In the genomic region with DNA sequence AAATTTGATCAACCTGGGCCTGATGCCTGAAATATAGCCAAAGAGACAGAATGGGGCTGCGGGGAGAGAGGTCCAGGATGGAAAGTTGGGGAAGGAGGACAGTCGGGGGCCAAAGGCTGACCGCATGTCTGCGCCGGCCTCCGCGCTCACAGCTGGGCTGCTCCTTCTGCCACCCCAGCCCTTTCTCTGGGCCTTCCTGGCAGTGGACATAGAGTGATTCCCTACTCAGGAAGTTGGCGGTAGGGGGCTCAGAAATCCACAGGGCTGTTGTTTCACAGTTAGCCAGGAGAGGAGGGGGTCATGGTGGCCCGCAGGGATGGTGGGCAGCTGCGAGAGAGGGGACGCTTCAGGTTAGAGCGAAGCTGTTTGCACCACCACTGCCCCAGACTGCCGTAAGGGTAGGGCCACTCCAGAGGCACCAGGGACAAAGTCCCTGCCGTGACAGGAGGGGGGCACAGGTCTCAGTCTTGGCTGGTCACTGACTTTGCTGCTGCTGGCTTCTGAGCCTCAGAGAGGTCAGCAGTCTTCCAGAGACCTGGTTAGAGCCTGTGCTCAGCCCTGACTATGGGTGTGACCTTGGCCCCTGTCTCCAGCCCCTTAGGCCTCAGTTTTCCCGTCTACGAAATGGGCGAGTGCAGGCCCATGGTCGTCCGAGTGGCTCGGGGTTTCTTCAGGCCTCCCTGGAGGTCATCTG, we compare ENCODE assay signal across 1 cellular context.
TF ChIP-seq lines count a peak whose summit lies in the region.

No MANE protein-coding gene starts in this region.

TF ChIP-seq in HepG2, 621 proteins besides CTCF, POLR2A, EP300 and RAD21 (continued from another document and continues in another):
- TF ChIP-seq, protein P1, sequence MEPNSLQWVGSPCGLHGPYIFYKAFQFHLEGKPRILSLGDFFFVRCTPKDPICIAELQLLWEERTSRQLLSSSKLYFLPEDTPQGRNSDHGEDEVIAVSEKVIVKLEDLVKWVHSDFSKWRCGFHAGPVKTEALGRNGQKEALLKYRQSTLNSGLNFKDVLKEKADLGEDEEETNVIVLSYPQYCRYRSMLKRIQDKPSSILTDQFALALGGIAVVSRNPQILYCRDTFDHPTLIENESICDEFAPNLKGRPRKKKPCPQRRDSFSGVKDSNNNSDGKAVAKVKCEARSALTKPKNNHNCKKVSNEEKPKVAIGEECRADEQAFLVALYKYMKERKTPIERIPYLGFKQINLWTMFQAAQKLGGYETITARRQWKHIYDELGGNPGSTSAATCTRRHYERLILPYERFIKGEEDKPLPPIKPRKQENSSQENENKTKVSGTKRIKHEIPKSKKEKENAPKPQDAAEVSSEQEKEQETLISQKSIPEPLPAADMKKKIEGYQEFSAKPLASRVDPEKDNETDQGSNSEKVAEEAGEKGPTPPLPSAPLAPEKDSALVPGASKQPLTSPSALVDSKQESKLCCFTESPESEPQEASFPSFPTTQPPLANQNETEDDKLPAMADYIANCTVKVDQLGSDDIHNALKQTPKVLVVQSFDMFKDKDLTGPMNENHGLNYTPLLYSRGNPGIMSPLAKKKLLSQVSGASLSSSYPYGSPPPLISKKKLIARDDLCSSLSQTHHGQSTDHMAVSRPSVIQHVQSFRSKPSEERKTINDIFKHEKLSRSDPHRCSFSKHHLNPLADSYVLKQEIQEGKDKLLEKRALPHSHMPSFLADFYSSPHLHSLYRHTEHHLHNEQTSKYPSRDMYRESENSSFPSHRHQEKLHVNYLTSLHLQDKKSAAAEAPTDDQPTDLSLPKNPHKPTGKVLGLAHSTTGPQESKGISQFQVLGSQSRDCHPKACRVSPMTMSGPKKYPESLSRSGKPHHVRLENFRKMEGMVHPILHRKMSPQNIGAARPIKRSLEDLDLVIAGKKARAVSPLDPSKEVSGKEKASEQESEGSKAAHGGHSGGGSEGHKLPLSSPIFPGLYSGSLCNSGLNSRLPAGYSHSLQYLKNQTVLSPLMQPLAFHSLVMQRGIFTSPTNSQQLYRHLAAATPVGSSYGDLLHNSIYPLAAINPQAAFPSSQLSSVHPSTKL (CRISPR knock-in tag; IDR thresholded peaks at IDR 0.05), result no peak
- TF ChIP-seq MAF1 (CRISPR knock-in tag; IDR thresholded peaks at IDR 0.05; ENCODE audit: borderline replicate concordance) (no peak), AKAP8 (CRISPR knock-in tag; IDR thresholded peaks at IDR 0.05) (no peak), MAZ (IDR thresholded peaks at IDR 0.05; ENCODE audit: borderline replicate concordance, low read depth, low read length) (no peak), MAZ (CRISPR knock-in tag; IDR thresholded peaks at IDR 0.05; ENCODE audit: low read depth) (no peak), SCMH1 (CRISPR knock-in tag; IDR thresholded peaks at IDR 0.05; ENCODE audit: borderline replicate concordance) (no peak), RBFOX2 (IDR thresholded peaks at IDR 0.05; ENCODE audit: low read depth, low read length) (no peak), ZFX (CRISPR knock-in tag; IDR thresholded peaks at IDR 0.05; ENCODE audit: low read depth) (peak; percentile 34; the same call in 1 of the 2 replicates), ZNF776 (CRISPR knock-in tag; IDR thresholded peaks at IDR 0.05) (no peak), ZNF75D (CRISPR knock-in tag; IDR thresholded peaks at IDR 0.05; ENCODE audit: borderline replicate concordance) (no peak), ZSCAN25 (CRISPR knock-in tag; IDR thresholded peaks at IDR 0.05) (no peak), LCORL (IDR thresholded peaks at IDR 0.05) (no peak), LCORL (CRISPR knock-in tag; IDR thresholded peaks at IDR 0.05) (0 out of 2 replicates have a peak, but pooled peaks have one; percentile 12), HOXA9 (CRISPR knock-in tag; IDR thresholded peaks at IDR 0.05; ENCODE audit: borderline replicate concordance) (no peak), TCF12 (IDR thresholded peaks at IDR 0.05) (no peak), TCF12 (CRISPR knock-in tag; IDR thresholded peaks at IDR 0.05) (0 out of 2 replicates have a peak, but pooled peaks have one; percentile 39), KAT2B (IDR thresholded peaks at IDR 0.05; ENCODE audit: borderline replicate concordance, low read depth, low read length) (no peak), SATB2 (CRISPR knock-in tag; IDR thresholded peaks at IDR 0.05) (no peak), MED1 (CRISPR knock-in tag; IDR thresholded peaks at IDR 0.05) (peak; percentile 26; the same call in 1 of the 2 replicates), ZNF292 (CRISPR knock-in tag; IDR thresholded peaks at IDR 0.05; ENCODE audit: borderline replicate concordance, low read depth) (peak; percentile 15; the same call in 1 of the 2 replicates), ZBTB20 (CRISPR knock-in tag; IDR thresholded peaks at IDR 0.05; ENCODE audit: borderline replicate concordance, low read depth) (no peak), NFE2L2 (IDR thresholded peaks at IDR 0.05; ENCODE audit: low read length) (no peak), GTF3A (CRISPR knock-in tag; conservative IDR thresholded peaks at IDR 0.05) (no peak), MATR3 (CRISPR knock-in tag; IDR thresholded peaks at IDR 0.05) (no peak), ZNF891 (CRISPR knock-in tag; IDR thresholded peaks at IDR 0.05) (no peak), ZNF614 (CRISPR knock-in tag; IDR thresholded peaks at IDR 0.05; ENCODE audit: borderline replicate concordance) (no peak), ZNF788 (CRISPR knock-in tag; IDR thresholded peaks at IDR 0.05; ENCODE audit: borderline replicate concordance) (0 out of 2 replicates have a peak, but pooled peaks have one; percentile 32), ZNF556 (CRISPR knock-in tag; IDR thresholded peaks at IDR 0.05; ENCODE audit: borderline replicate concordance) (no peak), SSRP1 (CRISPR knock-in tag; IDR thresholded peaks at IDR 0.05) (no peak)
- TF ChIP-seq, protein P2, sequence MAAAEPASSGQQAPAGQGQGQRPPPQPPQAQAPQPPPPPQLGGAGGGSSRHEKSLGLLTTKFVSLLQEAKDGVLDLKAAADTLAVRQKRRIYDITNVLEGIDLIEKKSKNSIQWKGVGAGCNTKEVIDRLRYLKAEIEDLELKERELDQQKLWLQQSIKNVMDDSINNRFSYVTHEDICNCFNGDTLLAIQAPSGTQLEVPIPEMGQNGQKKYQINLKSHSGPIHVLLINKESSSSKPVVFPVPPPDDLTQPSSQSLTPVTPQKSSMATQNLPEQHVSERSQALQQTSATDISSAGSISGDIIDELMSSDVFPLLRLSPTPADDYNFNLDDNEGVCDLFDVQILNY (CRISPR knock-in tag; conservative IDR thresholded peaks at IDR 0.05), result no peak
- TF ChIP-seq, protein P3, sequence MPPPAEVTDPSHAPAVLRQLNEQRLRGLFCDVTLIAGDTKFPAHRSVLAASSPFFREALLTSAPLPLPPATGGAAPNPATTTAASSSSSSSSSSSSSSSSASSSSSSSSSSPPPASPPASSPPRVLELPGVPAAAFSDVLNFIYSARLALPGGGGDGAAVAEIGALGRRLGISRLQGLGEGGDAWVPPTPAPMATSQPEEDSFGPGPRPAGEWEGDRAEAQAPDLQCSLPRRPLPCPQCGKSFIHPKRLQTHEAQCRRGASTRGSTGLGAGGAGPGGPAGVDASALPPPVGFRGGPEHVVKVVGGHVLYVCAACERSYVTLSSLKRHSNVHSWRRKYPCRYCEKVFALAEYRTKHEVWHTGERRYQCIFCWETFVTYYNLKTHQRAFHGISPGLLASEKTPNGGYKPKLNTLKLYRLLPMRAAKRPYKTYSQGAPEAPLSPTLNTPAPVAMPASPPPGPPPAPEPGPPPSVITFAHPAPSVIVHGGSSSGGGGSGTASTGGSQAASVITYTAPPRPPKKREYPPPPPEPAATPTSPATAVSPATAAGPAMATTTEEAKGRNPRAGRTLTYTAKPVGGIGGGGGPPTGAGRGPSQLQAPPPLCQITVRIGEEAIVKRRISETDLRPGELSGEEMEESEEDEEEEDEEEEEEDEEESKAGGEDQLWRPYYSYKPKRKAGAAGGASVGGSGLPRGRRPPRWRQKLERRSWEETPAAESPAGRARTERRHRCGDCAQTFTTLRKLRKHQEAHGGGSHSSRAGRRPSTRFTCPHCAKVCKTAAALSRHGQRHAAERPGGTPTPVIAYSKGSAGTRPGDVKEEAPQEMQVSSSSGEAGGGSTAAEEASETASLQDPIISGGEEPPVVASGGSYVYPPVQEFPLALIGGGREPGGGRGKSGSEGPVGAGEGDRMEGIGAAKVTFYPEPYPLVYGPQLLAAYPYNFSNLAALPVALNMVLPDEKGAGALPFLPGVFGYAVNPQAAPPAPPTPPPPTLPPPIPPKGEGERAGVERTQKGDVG (CRISPR knock-in tag; IDR thresholded peaks at IDR 0.05; ENCODE audit: borderline replicate concordance), result 0 out of 2 replicates have a peak, but pooled peaks have one; percentile 24
- TF ChIP-seq, protein P4, sequence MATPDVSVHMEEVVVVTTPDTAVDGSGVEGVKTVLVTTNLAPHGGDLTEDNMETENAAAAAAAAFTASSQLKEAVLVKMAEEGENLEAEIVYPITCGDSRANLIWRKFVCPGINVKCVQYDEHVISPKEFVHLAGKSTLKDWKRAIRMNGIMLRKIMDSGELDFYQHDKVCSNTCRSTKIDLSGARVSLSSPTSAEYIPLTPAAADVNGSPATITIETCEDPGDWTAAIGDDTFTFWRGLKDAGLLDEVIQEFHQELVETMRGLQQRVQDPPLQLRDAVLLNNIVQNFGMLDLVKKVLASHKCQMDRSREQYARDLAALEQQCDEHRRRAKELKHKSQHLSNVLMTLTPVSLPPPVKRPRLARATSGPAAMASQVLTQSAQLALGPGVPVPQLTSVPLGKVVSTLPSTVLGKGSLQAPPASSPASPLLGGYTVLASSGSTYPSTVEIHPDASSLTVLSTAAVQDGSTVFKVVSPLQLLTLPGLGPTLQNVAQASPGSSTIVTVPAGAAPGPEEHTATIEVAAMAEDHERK (CRISPR knock-in tag; IDR thresholded peaks at IDR 0.05; ENCODE audit: low read depth), result no peak
- TF ChIP-seq, protein P5, sequence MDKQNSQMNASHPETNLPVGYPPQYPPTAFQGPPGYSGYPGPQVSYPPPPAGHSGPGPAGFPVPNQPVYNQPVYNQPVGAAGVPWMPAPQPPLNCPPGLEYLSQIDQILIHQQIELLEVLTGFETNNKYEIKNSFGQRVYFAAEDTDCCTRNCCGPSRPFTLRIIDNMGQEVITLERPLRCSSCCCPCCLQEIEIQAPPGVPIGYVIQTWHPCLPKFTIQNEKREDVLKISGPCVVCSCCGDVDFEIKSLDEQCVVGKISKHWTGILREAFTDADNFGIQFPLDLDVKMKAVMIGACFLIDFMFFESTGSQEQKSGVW (CRISPR knock-in tag; IDR thresholded peaks at IDR 0.05; ENCODE audit: borderline replicate concordance), result no peak
- TF ChIP-seq, protein P6, sequence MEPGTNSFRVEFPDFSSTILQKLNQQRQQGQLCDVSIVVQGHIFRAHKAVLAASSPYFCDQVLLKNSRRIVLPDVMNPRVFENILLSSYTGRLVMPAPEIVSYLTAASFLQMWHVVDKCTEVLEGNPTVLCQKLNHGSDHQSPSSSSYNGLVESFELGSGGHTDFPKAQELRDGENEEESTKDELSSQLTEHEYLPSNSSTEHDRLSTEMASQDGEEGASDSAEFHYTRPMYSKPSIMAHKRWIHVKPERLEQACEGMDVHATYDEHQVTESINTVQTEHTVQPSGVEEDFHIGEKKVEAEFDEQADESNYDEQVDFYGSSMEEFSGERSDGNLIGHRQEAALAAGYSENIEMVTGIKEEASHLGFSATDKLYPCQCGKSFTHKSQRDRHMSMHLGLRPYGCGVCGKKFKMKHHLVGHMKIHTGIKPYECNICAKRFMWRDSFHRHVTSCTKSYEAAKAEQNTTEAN (CRISPR knock-in tag; conservative IDR thresholded peaks at IDR 0.05), result no peak
- TF ChIP-seq, protein P7, sequence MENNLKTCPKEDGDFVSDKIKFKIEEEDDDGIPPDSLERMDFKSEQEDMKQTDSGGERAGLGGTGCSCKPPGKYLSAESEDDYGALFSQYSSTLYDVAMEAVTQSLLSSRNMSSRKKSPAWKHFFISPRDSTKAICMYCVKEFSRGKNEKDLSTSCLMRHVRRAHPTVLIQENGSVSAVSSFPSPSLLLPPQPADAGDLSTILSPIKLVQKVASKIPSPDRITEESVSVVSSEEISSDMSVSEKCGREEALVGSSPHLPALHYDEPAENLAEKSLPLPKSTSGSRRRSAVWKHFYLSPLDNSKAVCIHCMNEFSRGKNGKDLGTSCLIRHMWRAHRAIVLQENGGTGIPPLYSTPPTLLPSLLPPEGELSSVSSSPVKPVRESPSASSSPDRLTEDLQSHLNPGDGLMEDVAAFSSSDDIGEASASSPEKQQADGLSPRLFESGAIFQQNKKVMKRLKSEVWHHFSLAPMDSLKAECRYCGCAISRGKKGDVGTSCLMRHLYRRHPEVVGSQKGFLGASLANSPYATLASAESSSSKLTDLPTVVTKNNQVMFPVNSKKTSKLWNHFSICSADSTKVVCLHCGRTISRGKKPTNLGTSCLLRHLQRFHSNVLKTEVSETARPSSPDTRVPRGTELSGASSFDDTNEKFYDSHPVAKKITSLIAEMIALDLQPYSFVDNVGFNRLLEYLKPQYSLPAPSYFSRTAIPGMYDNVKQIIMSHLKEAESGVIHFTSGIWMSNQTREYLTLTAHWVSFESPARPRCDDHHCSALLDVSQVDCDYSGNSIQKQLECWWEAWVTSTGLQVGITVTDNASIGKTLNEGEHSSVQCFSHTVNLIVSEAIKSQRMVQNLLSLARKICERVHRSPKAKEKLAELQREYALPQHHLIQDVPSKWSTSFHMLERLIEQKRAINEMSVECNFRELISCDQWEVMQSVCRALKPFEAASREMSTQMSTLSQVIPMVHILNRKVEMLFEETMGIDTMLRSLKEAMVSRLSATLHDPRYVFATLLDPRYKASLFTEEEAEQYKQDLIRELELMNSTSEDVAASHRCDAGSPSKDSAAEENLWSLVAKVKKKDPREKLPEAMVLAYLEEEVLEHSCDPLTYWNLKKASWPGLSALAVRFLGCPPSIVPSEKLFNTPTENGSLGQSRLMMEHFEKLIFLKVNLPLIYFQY (CRISPR knock-in tag; IDR thresholded peaks at IDR 0.05; ENCODE audit: borderline replicate concordance), result no peak
